23 cellular contexts compared by ENCODE assay signal in the genomic region with DNA sequence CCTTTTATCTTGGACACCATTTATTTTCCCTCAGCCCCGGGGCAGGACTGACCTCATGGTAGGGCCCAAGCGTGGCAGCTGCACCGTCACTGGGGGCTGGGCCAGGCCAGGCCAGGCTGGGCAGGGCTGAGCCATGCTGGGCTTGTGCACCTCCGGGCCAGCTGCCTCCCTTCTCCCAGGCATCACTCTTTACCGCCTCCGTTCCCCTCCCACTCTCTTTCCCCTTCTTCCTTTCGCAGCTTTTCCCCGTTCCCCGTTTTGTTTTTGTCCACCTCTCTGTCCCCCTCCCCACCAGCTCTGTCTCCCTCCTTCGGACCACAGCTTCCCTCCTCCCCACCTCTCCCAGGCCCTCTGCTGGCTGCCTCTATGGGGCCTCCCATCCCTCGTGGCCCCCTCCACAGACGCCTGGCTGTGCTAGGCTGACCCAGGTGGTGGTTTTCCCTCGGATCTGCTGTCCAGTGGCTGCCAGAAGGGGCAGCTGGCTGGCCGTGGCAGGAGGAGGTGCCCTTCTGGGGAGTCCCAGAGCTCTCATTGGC. TPM values are rescaled to one million over a fixed set of nuclear protein-coding genes. Genes with fewer than 3 reads are reported as not detected.
DNase-seq lines count a peak whose midpoint lies in the region; ATAC-seq, FAIRE-seq and TF ChIP-seq lines count a peak whose summit lies in the region.
"Had no signal": no experiment of that assay in that cellular context is flagged by ENCODE, and none has a peak within 500 bp of the region (broad histone marks: within the 10 kb centered on the region; RNA-seq: fewer than 3 reads in every experiment).

No MANE protein-coding gene starts in this region.

- DNase-seq in NCI-H146 (lab: John Stamatoyannopoulos, UW) (peak; percentile 9), NCI-H146 treated with DMSO at 0.1 percent for 48 hours (lab: John Stamatoyannopoulos, UW; ENCODE audit: unreplicated experiment) (no peak), amniotic epithelial cell (ENCODE audit: low read depth) (peak; percentile 28), iPS-NIHi11 (ENCODE audit: low spot score) (peak; percentile 52), retina (peak; percentile 47), RCC 7860 (ENCODE audit: low spot score) (no peak), esophagus squamous epithelium (lab: John Stamatoyannopoulos, UW) (no peak)
- DNase-seq: 8988T; activated CD4-positive, alpha-beta T cell treated with anti-CD3 and anti-CD28 coated beads, Interleukin-2, amount 50 U/mL, for 4 hours; activated effector memory CD4-positive, alpha-beta T cell treated with anti-CD3 and anti-CD28 coated beads, Interleukin-2, amount 50 U/mL, for 16 hours; central memory CD4-positive, alpha-beta T cell; COR-L47; foreskin keratinocyte; left cardiac atrium; MG63; NCI-H1417 treated with DMSO at 0.1 percent for 48 hours; NCI-H2171; SIG-M5; T-helper 2 cell; uterus had no signal

- no peaks in the 10 kb centered on the region for H3K36me3 ChIP-seq in esophagus squamous epithelium
- H3K36me3 ChIP-seq: uterus had no signal

- no peak for TF ChIP-seq CTCF in esophagus squamous epithelium (IDR thresholded peaks at IDR 0.05)

- no peak for TF ChIP-seq POLR2A in esophagus squamous epithelium (IDR thresholded peaks at IDR 0.05)

- no peak for ATAC-seq in HG03025 (IDR thresholded peaks at IDR 0.05; ENCODE audit: low FRiP score, unreplicated experiment)
- ATAC-seq: foreskin keratinocyte, HCT116, left cardiac atrium had no signal

- H3K4me3 ChIP-seq in esophagus squamous epithelium, result no peak overlapping the region
- H3K4me3 ChIP-seq: MG63, uterus had no signal

- intact Hi-C loops in esophagus squamous epithelium (cut with DNase I), result no loop called here

- H3K4me1 ChIP-seq in esophagus squamous epithelium, result no peaks in the 10 kb centered on the region
- H3K4me1 ChIP-seq: foreskin keratinocyte, uterus had no signal

- H3K9me3 ChIP-seq in esophagus squamous epithelium, result no peaks in the 10 kb centered on the region
- H3K9me3 ChIP-seq: MG63, uterus had no signal

- no peak overlapping the region for H3K27ac ChIP-seq in esophagus squamous epithelium
- H3K27ac ChIP-seq: foreskin keratinocyte, uterus had no signal

- no peak for FAIRE-seq in RCC 7860 (lab: Jason Lieb, UNC)

- 72 to 77% methylated on average over 10 to 12 of the region's 14 CpGs for WGBS in esophagus squamous epithelium, 2 donors

- H3K27me3 ChIP-seq in esophagus squamous epithelium, result no peaks in the 10 kb centered on the region
- H3K27me3 ChIP-seq: foreskin keratinocyte, MG63, uterus had no signal

RNA-seq across cellular contexts. Expression of a gene that starts 17.9 kb away (rescaled TPM):
- under 1 TPM in 3 of 4 donors, not detected in 1; 0.15 to 0.29 (median 0.19) TPM for total RNA-seq in esophagus squamous epithelium
- total RNA-seq: epithelial cell of proximal tubule, foreskin keratinocyte had no signal

RNA-seq across cellular contexts. Expression of a gene that starts 49.7 kb away (rescaled TPM):
- total RNA-seq in esophagus squamous epithelium, result 1,000 to 10,000 TPM in 1 of 4 donors, 100 to 1,000 TPM in 3; 394 to 1,052 (median 904) TPM

Comparison
In these comparisons a context has a peak if more than half of its experiments do, and no peak if none do; other contexts are left out.
1. DNase-seq: peak in NCI-H146 (single experiment), amniotic epithelial cell (single experiment), iPS-NIHi11 (single experiment) and retina (single experiment); none in NCI-H146 treated with DMSO at 0.1 percent for 48 hours (single experiment), RCC 7860 (single experiment) and esophagus squamous epithelium (single experiment).